8 cellular contexts compared by ENCODE assay signal in the genomic region with DNA sequence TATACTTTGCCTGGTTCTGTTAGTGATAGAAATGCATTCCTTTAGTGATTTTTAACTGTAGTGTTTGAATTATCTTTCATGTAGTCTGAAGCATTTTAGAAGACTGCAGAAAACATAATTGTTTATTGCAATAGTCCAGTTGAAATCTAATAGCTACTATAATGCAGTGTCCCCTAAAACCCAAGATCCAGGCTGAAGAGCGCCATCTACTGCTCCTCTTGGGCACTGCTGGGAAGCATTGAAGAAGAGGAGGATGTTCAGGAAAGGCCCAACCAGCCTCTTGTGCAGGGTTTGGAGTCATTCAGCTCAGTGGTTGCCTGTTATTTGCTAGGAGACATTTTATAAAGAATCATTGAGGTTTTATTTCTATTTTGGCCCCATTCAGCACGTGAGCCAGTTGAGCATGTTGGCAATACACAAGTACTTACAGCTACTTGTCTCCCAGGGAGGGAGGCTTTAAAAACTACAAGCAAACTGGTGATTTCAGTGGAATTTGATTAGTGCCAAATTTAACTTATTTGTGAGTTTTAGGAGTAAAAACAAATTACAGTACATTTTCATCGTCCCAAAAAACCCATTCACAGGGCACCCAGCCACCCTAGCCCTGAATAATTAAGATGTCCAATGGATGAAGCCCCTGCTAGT.
DNase-seq lines count a peak whose midpoint lies in the region; ATAC-seq and TF ChIP-seq lines count a peak whose summit lies in the region.

No MANE protein-coding gene starts in this region.

- peak; percentile 26 for DNase-seq in GM06990 (ENCODE audit: extremely low read depth, insufficient read length)
- peak; percentile 65 for DNase-seq in NB4 (ENCODE audit: low read depth)
- peak; percentile 64 for DNase-seq in T1000 (lab: John Stamatoyannopoulos, UW)
- peak; percentile 78 for DNase-seq in astrocyte of the spinal cord (ENCODE audit: low read depth, low spot score)
- DNase-seq in hypothalamus (lab: John Stamatoyannopoulos, UW), result peak in 41 of 51 donors; percentile 6 to 77 (median 48)
- peak; percentile 60 for DNase-seq in smooth muscle cell of the brain vasculature (ENCODE audit: low read depth, low spot score)

- ATAC-seq in HG02610 (IDR thresholded peaks at IDR 0.05; ENCODE audit: unreplicated experiment) (no peak), HG02642 (IDR thresholded peaks at IDR 0.05; ENCODE audit: poor library complexity, unreplicated experiment) (no peak)

- in situ Hi-C loops in astrocyte of the spinal cord (cut with HindIII; ENCODE audit: low sequenced_read_pairs), result no loop called here

- H3K36me3 ChIP-seq in GM06990 (ENCODE audit: control insufficient read depth, insufficient read depth, low read length), result peaks cover 11% of the 10 kb centered on the region

- peak; percentile 95 for TF ChIP-seq CTCF in GM06990 (IDR thresholded peaks at IDR 0.05; ENCODE audit: insufficient read depth, low read length, poor library complexity, severe bottlenecking)
- peak; percentile 98 for TF ChIP-seq CTCF in NB4 (IDR thresholded peaks at IDR 0.05; ENCODE audit: low read depth, low read length)
- TF ChIP-seq CTCF in astrocyte of the spinal cord (IDR thresholded peaks at IDR 0.05; ENCODE audit: low read depth, low read length), result peak; percentile 99

- TF ChIP-seq POLR2A in NB4 (IDR thresholded peaks at IDR 0.05; ENCODE audit: extremely low read depth, insufficient read length), result no peak

- H3K4me3 ChIP-seq in GM06990 (replicated peaks; ENCODE audit: low read depth, low read length), result no peak overlapping the region
- no peak overlapping the region for H3K4me3 ChIP-seq in NB4 (ENCODE audit: low read depth, low read length)
- no peak overlapping the region for H3K4me3 ChIP-seq in astrocyte of the spinal cord (ENCODE audit: low read depth, low read length)

- no peaks in the 10 kb centered on the region for H3K27me3 ChIP-seq in GM06990 (replicated peaks; ENCODE audit: control insufficient read depth, insufficient read depth, low read length)

Comparison
In these comparisons a context has a peak if more than half of its experiments do, and no peak if none do; other contexts are left out.
1. DNase-seq: peak in every context shown above with its lines; median percentile 78 in astrocyte of the spinal cord; 65 in NB4; 64 in T1000; 60 in smooth muscle cell of the brain vasculature; 48 in hypothalamus; 26 in GM06990.